ENCODE assay signal across 24 cellular contexts in the genomic region with DNA sequence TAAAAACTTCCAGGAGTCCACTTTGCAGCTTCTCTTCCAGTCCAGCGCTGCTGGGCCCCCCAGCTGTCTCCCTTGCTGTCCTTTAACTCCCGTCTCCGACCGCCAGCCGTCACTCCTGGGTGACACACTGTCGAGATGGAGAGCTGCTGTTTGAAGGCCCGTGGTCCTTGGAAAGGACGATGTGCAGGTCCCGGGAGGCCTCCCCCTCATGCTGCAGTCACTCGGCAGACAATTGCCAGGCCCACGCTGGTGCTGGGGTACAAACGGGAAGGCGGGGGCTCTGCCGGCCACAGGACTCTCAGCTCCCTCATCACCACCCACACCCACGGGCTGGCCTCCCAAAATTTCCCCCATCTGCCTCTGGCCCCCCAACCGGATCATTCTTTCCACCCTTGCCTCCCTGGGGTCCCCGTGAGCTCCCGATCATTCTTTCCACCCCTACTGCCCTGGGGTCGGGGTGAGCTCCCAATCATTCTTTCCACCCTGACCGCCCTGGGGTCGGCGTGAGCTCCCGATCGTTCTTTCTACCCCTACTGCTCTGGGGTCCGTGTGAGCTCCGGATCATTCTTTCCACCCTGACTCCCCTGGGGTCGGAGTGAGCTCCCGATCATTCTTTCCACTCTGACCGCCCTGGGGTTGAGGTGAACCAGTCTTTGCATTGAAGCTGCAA.
"Had no signal": no experiment of that assay in that cellular context is flagged by ENCODE, and none has a peak within 500 bp of the region (broad histone marks: within the 10 kb centered on the region; RNA-seq: fewer than 3 reads in every experiment).

No MANE protein-coding gene starts in this region.

- H2AFZ ChIP-seq: hepatocyte had no signal

- H3K9me3 ChIP-seq: gastroesophageal sphincter, mucosa of descending colon, thoracic aorta had no signal

- H3K4me1 ChIP-seq: gastroesophageal sphincter had no signal

- H3K27ac Mint-ChIP-seq: activated CD4-positive, alpha-beta memory T cell treated with anti-CD3 and anti-CD28 coated beads for 36 hours; activated CD8-positive, alpha-beta memory T cell treated with anti-CD3 and anti-CD28 coated beads, Interleukin-2, amount 10 ng/mL, durations not matched to agents 7 days and 5 days; activated naive CD4-positive, alpha-beta T cell treated with anti-CD3 and anti-CD28 coated beads for 36 hours; activated naive CD8-positive, alpha-beta T cell treated with anti-CD3 and anti-CD28 coated beads, Interleukin-2, amount 10 ng/mL, durations not matched to agents 7 days and 5 days; T-helper 17 cell had no signal

- H3K9me3 Mint-ChIP-seq: activated CD4-positive, alpha-beta memory T cell treated with anti-CD3 and anti-CD28 coated beads for 36 hours; activated naive CD4-positive, alpha-beta T cell treated with anti-CD3 and anti-CD28 coated beads for 36 hours; activated naive CD8-positive, alpha-beta T cell treated with anti-CD3 and anti-CD28 coated beads, Interleukin-2, amount 10 ng/mL, durations not matched to agents 7 days and 5 days; natural killer cell treated with Interleukin-12 subunit alpha and Interleukin-12 subunit beta and Interleukin-15 and Interleukin-18, amount 100 ng/mL, for 72 hours had no signal

- H3K4me2 ChIP-seq: hepatocyte had no signal

- H3K4me3 Mint-ChIP-seq: activated CD4-positive, alpha-beta memory T cell treated with anti-CD3 and anti-CD28 coated beads for 36 hours; activated CD8-positive, alpha-beta memory T cell treated with anti-CD3 and anti-CD28 coated beads, Interleukin-2, amount 10 ng/mL, durations not matched to agents 7 days and 5 days; activated naive CD4-positive, alpha-beta T cell treated with anti-CD3 and anti-CD28 coated beads for 36 hours; activated naive CD8-positive, alpha-beta T cell treated with anti-CD3 and anti-CD28 coated beads, Interleukin-2, amount 10 ng/mL, durations not matched to agents 7 days and 5 days; natural killer cell treated with Interleukin-12 subunit alpha and Interleukin-12 subunit beta and Interleukin-15 and Interleukin-18, amount 100 ng/mL, for 72 hours; T-helper 17 cell had no signal

- H3K4me3 ChIP-seq: gastroesophageal sphincter, hepatocyte, mucosa of descending colon, thoracic aorta had no signal

- H3K79me2 ChIP-seq: hepatocyte had no signal

- H3K4me1 Mint-ChIP-seq: activated CD8-positive, alpha-beta memory T cell treated with anti-CD3 and anti-CD28 coated beads, Interleukin-2, amount 10 ng/mL, durations not matched to agents 7 days and 5 days had no signal

- ATAC-seq: activated CD4-positive, CD25-positive, alpha-beta regulatory T cell treated with anti-CD3 and anti-CD28 coated beads, Interleukin-2, amount 50 U/mL, for 24 hours; activated CD8-positive, alpha-beta memory T cell treated with anti-CD3 and anti-CD28 coated beads, Interleukin-2, amount 10 ng/mL, durations not matched to agents 7 days and 5 days; gastroesophageal sphincter; left cardiac atrium; left ventricle myocardium superior; mucosa of descending colon; natural killer cell treated with Interleukin-12 subunit alpha and Interleukin-12 subunit beta and Interleukin-15 and Interleukin-18, amount 100 ng/mL, for 72 hours; right cardiac atrium; T-helper 17 cell had no signal

- H3K27ac ChIP-seq: brain microvascular endothelial cell, gastroesophageal sphincter, hepatocyte, thoracic aorta, WERI-Rb-1 had no signal

- H3K27me3 Mint-ChIP-seq: activated CD4-positive, alpha-beta memory T cell treated with anti-CD3 and anti-CD28 coated beads for 36 hours; activated CD8-positive, alpha-beta memory T cell treated with anti-CD3 and anti-CD28 coated beads, Interleukin-2, amount 10 ng/mL, durations not matched to agents 7 days and 5 days; activated naive CD8-positive, alpha-beta T cell treated with anti-CD3 and anti-CD28 coated beads, Interleukin-2, amount 10 ng/mL, durations not matched to agents 7 days and 5 days; natural killer cell treated with Interleukin-12 subunit alpha and Interleukin-12 subunit beta and Interleukin-15 and Interleukin-18, amount 100 ng/mL, for 72 hours; T-helper 17 cell had no signal

- H3K27me3 ChIP-seq: brain microvascular endothelial cell, gastroesophageal sphincter, hepatocyte had no signal

- DNase-seq: activated CD4-positive, alpha-beta memory T cell treated with anti-CD3 and anti-CD28 coated beads for 36 hours; activated CD4-positive, alpha-beta T cell treated with anti-CD3 and anti-CD28 coated beads for 48 hours; activated CD8-positive, alpha-beta memory T cell treated with anti-CD3 and anti-CD28 coated beads, Interleukin-2, amount 10 ng/mL, durations not matched to agents 7 days and 5 days; activated effector memory CD4-positive, alpha-beta T cell treated with anti-CD3 and anti-CD28 coated beads, Interleukin-2, amount 50 U/mL, for 16 hours; activated naive CD4-positive, alpha-beta T cell treated with anti-CD3 and anti-CD28 coated beads for 36 hours; activated naive CD8-positive, alpha-beta T cell treated with anti-CD3 and anti-CD28 coated beads, Interleukin-2, amount 10 ng/mL, durations not matched to agents 7 days and 5 days; amniotic stem cell; brain microvascular endothelial cell; left cardiac atrium; left ventricle myocardium superior; mucosa of descending colon; stimulated activated CD4-positive, alpha-beta T cell treated with anti-CD3 and anti-CD28 coated beads, Interleukin-15, amount 100 ng/mL, for 24 hours; stimulated activated CD4-positive, alpha-beta T cell treated with anti-CD3 and anti-CD28 coated beads, Interleukin-2, amount 100 ng/mL, for 24 hours; stimulated activated naive CD4-positive, alpha-beta T cell; T-helper 17 cell; T1000; trophoblast cell; WERI-Rb-1 had no signal
